In genomic region chr12:57089259-57090245, GRCh38 we compare ENCODE assay signal across 1 cellular context.
TF ChIP-seq lines count a peak whose summit lies in the region.

No MANE protein-coding gene starts in this region.

TF ChIP-seq in HepG2, 621 proteins besides CTCF, POLR2A, EP300 and RAD21 (continued from another document):
- 0 out of 2 replicates have a peak, but pooled peaks have one; percentile 27 for TF ChIP-seq HDAC1 (CRISPR knock-in tag; IDR thresholded peaks at IDR 0.05)
- TF ChIP-seq ZFP41 (CRISPR knock-in tag; IDR thresholded peaks at IDR 0.05; ENCODE audit: borderline replicate concordance), result no peak
- no peak for TF ChIP-seq MNT (IDR thresholded peaks at IDR 0.05)
- TF ChIP-seq KLF12 (CRISPR knock-in tag; IDR thresholded peaks at IDR 0.05; ENCODE audit: borderline replicate concordance), result no peak
- no peak for TF ChIP-seq POGZ (CRISPR knock-in tag; IDR thresholded peaks at IDR 0.05)
- TF ChIP-seq, protein P1, sequence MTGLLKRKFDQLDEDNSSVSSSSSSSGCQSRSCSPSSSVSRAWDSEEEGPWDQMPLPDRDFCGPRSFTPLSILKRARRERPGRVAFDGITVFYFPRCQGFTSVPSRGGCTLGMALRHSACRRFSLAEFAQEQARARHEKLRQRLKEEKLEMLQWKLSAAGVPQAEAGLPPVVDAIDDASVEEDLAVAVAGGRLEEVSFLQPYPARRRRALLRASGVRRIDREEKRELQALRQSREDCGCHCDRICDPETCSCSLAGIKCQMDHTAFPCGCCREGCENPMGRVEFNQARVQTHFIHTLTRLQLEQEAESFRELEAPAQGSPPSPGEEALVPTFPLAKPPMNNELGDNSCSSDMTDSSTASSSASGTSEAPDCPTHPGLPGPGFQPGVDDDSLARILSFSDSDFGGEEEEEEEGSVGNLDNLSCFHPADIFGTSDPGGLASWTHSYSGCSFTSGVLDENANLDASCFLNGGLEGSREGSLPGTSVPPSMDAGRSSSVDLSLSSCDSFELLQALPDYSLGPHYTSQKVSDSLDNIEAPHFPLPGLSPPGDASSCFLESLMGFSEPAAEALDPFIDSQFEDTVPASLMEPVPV (CRISPR knock-in tag; IDR thresholded peaks at IDR 0.05), result no peak
- no peak for TF ChIP-seq ZNF260 (CRISPR knock-in tag; IDR thresholded peaks at IDR 0.05; ENCODE audit: borderline replicate concordance, low read depth)
- TF ChIP-seq, protein P2, sequence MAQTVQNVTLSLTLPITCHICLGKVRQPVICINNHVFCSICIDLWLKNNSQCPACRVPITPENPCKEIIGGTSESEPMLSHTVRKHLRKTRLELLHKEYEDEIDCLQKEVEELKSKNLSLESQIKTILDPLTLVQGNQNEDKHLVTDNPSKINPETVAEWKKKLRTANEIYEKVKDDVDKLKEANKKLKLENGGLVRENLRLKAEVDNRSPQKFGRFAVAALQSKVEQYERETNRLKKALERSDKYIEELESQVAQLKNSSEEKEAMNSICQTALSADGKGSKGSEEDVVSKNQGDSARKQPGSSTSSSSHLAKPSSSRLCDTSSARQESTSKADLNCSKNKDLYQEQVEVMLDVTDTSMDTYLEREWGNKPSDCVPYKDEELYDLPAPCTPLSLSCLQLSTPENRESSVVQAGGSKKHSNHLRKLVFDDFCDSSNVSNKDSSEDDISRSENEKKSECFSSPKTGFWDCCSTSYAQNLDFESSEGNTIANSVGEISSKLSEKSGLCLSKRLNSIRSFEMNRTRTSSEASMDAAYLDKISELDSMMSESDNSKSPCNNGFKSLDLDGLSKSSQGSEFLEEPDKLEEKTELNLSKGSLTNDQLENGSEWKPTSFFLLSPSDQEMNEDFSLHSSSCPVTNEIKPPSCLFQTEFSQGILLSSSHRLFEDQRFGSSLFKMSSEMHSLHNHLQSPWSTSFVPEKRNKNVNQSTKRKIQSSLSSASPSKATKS (CRISPR knock-in tag; IDR thresholded peaks at IDR 0.05), result no peak
- TF ChIP-seq SP1 (IDR thresholded peaks at IDR 0.05), result no peak
- no peak for TF ChIP-seq SP1 (CRISPR knock-in tag; IDR thresholded peaks at IDR 0.05)
- TF ChIP-seq, protein P3, sequence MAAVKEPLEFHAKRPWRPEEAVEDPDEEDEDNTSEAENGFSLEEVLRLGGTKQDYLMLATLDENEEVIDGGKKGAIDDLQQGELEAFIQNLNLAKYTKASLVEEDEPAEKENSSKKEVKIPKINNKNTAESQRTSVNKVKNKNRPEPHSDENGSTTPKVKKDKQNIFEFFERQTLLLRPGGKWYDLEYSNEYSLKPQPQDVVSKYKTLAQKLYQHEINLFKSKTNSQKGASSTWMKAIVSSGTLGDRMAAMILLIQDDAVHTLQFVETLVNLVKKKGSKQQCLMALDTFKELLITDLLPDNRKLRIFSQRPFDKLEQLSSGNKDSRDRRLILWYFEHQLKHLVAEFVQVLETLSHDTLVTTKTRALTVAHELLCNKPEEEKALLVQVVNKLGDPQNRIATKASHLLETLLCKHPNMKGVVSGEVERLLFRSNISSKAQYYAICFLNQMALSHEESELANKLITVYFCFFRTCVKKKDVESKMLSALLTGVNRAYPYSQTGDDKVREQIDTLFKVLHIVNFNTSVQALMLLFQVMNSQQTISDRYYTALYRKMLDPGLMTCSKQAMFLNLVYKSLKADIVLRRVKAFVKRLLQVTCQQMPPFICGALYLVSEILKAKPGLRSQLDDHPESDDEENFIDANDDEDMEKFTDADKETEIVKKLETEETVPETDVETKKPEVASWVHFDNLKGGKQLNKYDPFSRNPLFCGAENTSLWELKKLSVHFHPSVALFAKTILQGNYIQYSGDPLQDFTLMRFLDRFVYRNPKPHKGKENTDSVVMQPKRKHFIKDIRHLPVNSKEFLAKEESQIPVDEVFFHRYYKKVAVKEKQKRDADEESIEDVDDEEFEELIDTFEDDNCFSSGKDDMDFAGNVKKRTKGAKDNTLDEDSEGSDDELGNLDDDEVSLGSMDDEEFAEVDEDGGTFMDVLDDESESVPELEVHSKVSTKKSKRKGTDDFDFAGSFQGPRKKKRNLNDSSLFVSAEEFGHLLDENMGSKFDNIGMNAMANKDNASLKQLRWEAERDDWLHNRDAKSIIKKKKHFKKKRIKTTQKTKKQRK (IDR thresholded peaks at IDR 0.05; ENCODE audit: low read length), result no peak
- TF ChIP-seq KMT2A (CRISPR knock-in tag; IDR thresholded peaks at IDR 0.05), result no peak
- TF ChIP-seq ZSCAN12 (CRISPR knock-in tag; IDR thresholded peaks at IDR 0.05), result no peak
- TF ChIP-seq ZNF275 (CRISPR knock-in tag; IDR thresholded peaks at IDR 0.05; ENCODE audit: borderline replicate concordance), result no peak
- TF ChIP-seq DR1 (CRISPR knock-in tag; IDR thresholded peaks at IDR 0.05), result no peak
- TF ChIP-seq, protein P4, sequence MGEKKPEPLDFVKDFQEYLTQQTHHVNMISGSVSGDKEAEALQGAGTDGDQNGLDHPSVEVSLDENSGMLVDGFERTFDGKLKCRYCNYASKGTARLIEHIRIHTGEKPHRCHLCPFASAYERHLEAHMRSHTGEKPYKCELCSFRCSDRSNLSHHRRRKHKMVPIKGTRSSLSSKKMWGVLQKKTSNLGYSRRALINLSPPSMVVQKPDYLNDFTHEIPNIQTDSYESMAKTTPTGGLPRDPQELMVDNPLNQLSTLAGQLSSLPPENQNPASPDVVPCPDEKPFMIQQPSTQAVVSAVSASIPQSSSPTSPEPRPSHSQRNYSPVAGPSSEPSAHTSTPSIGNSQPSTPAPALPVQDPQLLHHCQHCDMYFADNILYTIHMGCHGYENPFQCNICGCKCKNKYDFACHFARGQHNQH (CRISPR knock-in tag; IDR thresholded peaks at IDR 0.05), result 0 out of 2 replicates have a peak, but pooled peaks have one; percentile 9
- TF ChIP-seq SCMH1 (CRISPR knock-in tag; IDR thresholded peaks at IDR 0.05; ENCODE audit: borderline replicate concordance), result no peak
- TF ChIP-seq, protein P5, sequence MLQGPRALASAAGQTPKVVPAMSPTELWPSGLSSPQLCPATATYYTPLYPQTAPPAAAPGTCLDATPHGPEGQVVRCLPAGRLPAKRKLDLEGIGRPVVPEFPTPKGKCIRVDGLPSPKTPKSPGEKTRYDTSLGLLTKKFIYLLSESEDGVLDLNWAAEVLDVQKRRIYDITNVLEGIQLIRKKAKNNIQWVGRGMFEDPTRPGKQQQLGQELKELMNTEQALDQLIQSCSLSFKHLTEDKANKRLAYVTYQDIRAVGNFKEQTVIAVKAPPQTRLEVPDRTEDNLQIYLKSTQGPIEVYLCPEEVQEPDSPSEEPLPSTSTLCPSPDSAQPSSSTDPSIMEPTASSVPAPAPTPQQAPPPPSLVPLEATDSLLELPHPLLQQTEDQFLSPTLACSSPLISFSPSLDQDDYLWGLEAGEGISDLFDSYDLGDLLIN (CRISPR knock-in tag; IDR thresholded peaks at IDR 0.05; ENCODE audit: borderline replicate concordance), result no peak
- TF ChIP-seq RFX3 (CRISPR knock-in tag; IDR thresholded peaks at IDR 0.05), result no peak
